In genomic region chr1:115764541-115764940, GRCh38 we compare ENCODE assay signal across 9 cellular contexts. TPM values are rescaled to one million over a fixed set of nuclear protein-coding genes. Genes with fewer than 3 reads are reported as not detected.
A peak's percentile ranks its signal among the peaks of the same experiment; 100 is the strongest.
DNase-seq lines count a peak whose midpoint lies in the region; ATAC-seq, FAIRE-seq and TF ChIP-seq lines count a peak whose summit lies in the region.
"Had no signal": no experiment of that assay in that cellular context is flagged by ENCODE, and none has a peak within 500 bp of the region (broad histone marks: within the 10 kb centered on the region; RNA-seq: fewer than 3 reads in every experiment).

No MANE protein-coding gene starts in this region.

- H3K27ac ChIP-seq in body of pancreas = no peak overlapping the region
- H3K27ac ChIP-seq: skin epidermis had no signal

- no peaks in the 10 kb centered on the region for H3K36me3 ChIP-seq in body of pancreas (replicated peaks in 1 of 2; ENCODE audit: insufficient read depth in 1 of 2, low read depth in 2 of 2)

- no peak overlapping the region for H3K4me3 ChIP-seq in body of pancreas
- H3K4me3 ChIP-seq: skin epidermis had no signal

- in situ Hi-C loops in Caki2 (cut with HindIII; ENCODE audit: low pct_unique_long_range_greater_than_20kb, low sequenced_read_pairs) = no loop called here

- no peaks in the 10 kb centered on the region for H3K9me3 Mint-ChIP-seq in activated naive CD4-positive, alpha-beta T cell treated with anti-CD3 and anti-CD28 coated beads, Interleukin-2, amount 10 ng/mL, durations not matched to agents 7 days and 5 days

- H3K27me3 ChIP-seq in body of pancreas = no peaks in the 10 kb centered on the region

- WGBS in body of pancreas, 2 donors = 7 to 9% methylated on average over 1 of the region's 1 CpG

- no peaks in the 10 kb centered on the region for H3K4me1 Mint-ChIP-seq in activated naive CD4-positive, alpha-beta T cell treated with anti-CD3 and anti-CD28 coated beads, Interleukin-2, amount 10 ng/mL, durations not matched to agents 7 days and 5 days

- H3K36me3 Mint-ChIP-seq in activated naive CD4-positive, alpha-beta T cell treated with anti-CD3 and anti-CD28 coated beads, Interleukin-2, amount 10 ng/mL, durations not matched to agents 7 days and 5 days = no peaks in the 10 kb centered on the region

- peak; percentile 73 for ATAC-seq in body of pancreas
- ATAC-seq in GM19397 (IDR thresholded peaks at IDR 0.05; ENCODE audit: unreplicated experiment) = no peak

- H3K4me1 ChIP-seq in body of pancreas = no peaks in the 10 kb centered on the region

- DNase-seq in Caki2 (ENCODE audit: low read depth) (peak; percentile 22), HT1080 (ENCODE audit: low read depth) (peak; percentile 34), body of pancreas (peak; percentile 52 to 74 (median 55)), lung microvascular endothelial cell (ENCODE audit: low read depth in 2 of 2) (peak; percentile 11 to 23), H54 (ENCODE audit: insufficient read length, low spot score) (no peak)
- DNase-seq in central memory CD4-positive, alpha-beta T cell = no peak
- DNase-seq in activated naive CD4-positive, alpha-beta T cell treated with anti-CD3 and anti-CD28 coated beads, Interleukin-2, amount 10 ng/mL, durations not matched to agents 7 days and 5 days = no peak

- intact Hi-C loops in body of pancreas (cut with DNase I) = no loop called here

- H3K4me3 Mint-ChIP-seq in activated naive CD4-positive, alpha-beta T cell treated with anti-CD3 and anti-CD28 coated beads, Interleukin-2, amount 10 ng/mL, durations not matched to agents 7 days and 5 days = no peak overlapping the region

- CTCF ChIA-PET in activated naive CD4-positive, alpha-beta T cell treated with anti-CD3 and anti-CD28 coated beads, Interleukin-2, amount 10 ng/mL, durations not matched to agents 7 days and 5 days (lab: Charles Lee) = interaction anchor here (1.0 to 3.1 kb wide), 5 partner anchors 13 to 625 kb away, joined by 3 to 13 read pairs (median 4); no protein-coding TSS in a partner anchor

- H3K9me3 ChIP-seq in body of pancreas = no peaks in the 10 kb centered on the region

- H3K27ac Mint-ChIP-seq in activated naive CD4-positive, alpha-beta T cell treated with anti-CD3 and anti-CD28 coated beads, Interleukin-2, amount 10 ng/mL, durations not matched to agents 7 days and 5 days = no peak overlapping the region

- H3K27me3 Mint-ChIP-seq in activated naive CD4-positive, alpha-beta T cell treated with anti-CD3 and anti-CD28 coated beads, Interleukin-2, amount 10 ng/mL, durations not matched to agents 7 days and 5 days = peaks cover 12% of the 10 kb centered on the region

- peak in 5 of 7 experiments; percentile 24 to 70 (median 53) for TF ChIP-seq CTCF in body of pancreas (IDR thresholded peaks at IDR 0.05)

- no peak for FAIRE-seq in H54 (lab: Jason Lieb, UNC)

- TF ChIP-seq POLR2A in body of pancreas (IDR thresholded peaks at IDR 0.05) (no peak), H54 (IDR thresholded peaks at IDR 0.05; ENCODE audit: low read depth, low read length) (no peak)

RNA-seq across cellular contexts. Expression of gene CASQ2, which starts 4.0 kb away (rescaled TPM):
- total RNA-seq in Caki2 (2014; rRNA removed; shearing (Covaris generic); ENCODE audit: low replicate concordance) = not detected in 2 replicates
- total RNA-seq in HT1080 (2014; rRNA removed; shearing (Covaris generic)) = not detected in 2 replicates
- not detected in 2 replicates for polyA plus RNA-seq in HT1080 (2015; cell fraction: cytosol; rRNA removed)
- not detected in 2 replicates for polyA plus RNA-seq in HT1080 (2015; cell fraction: nucleus; rRNA removed)
- total RNA-seq in body of pancreas = under 1 TPM in 1 of 2 donors, not detected in 1; 0.26 TPM
- not detected in 2 replicates for total RNA-seq in lung microvascular endothelial cell

Comparison
In these comparisons a context has a peak if more than half of its experiments do, and no peak if none do; other contexts are left out.
1. DNase-seq: peak in Caki2 (single experiment), HT1080 (single experiment), body of pancreas (4 of 4) and lung microvascular endothelial cell (2 of 2); none in central memory CD4-positive, alpha-beta T cell (single experiment), H54 (single experiment) and activated naive CD4-positive, alpha-beta T cell treated with anti-CD3 and anti-CD28 coated beads, Interleukin-2, amount 10 ng/mL, durations not matched to agents 7 days and 5 days (single experiment).